25 cellular contexts compared by ENCODE assay signal in genomic region chr7:106116162-106116704, GRCh38. TPM values are rescaled to one million over a fixed set of nuclear protein-coding genes. Genes with fewer than 3 reads are reported as not detected.
DNase-seq lines count a peak whose midpoint lies in the region; ATAC-seq and TF ChIP-seq lines count a peak whose summit lies in the region.
"Had no signal": no experiment of that assay in that cellular context is flagged by ENCODE, and none has a peak within 500 bp of the region (broad histone marks: within the 10 kb centered on the region; RNA-seq: fewer than 3 reads in every experiment).

No MANE protein-coding gene starts in this region.

- no peaks in the 10 kb centered on the region for H3K36me3 Mint-ChIP-seq in activated naive CD8-positive, alpha-beta T cell
- H3K36me3 Mint-ChIP-seq in activated naive CD8-positive, alpha-beta T cell treated with anti-CD3 and anti-CD28 coated beads, Interleukin-2, amount 50 U/mL, for 24 hours (ENCODE audit: low read depth), result no peaks in the 10 kb centered on the region
- no peaks in the 10 kb centered on the region for H3K36me3 Mint-ChIP-seq in memory B cell
- H3K36me3 Mint-ChIP-seq in stimulated activated memory B cell treated with anti-CD40 and anti-IgM and Interleukin-4, amounts not matched to agents 10 μg/mL and 1 μg/mL and 100 μg/mL, for 72 hours, result no peaks in the 10 kb centered on the region

- peaks cover 44% of the 10 kb centered on the region for H3K4me1 Mint-ChIP-seq in activated naive CD8-positive, alpha-beta T cell (ENCODE audit: low read depth)
- peaks cover 45% of the 10 kb centered on the region for H3K4me1 Mint-ChIP-seq in activated naive CD8-positive, alpha-beta T cell treated with anti-CD3 and anti-CD28 coated beads, Interleukin-2, amount 50 U/mL, for 24 hours
- H3K4me1 Mint-ChIP-seq in memory B cell, result peaks cover 39% of the 10 kb centered on the region
- H3K4me1 Mint-ChIP-seq in stimulated activated memory B cell treated with anti-CD40 and anti-IgM and Interleukin-4, amounts not matched to agents 10 μg/mL and 1 μg/mL and 100 μg/mL, for 72 hours, result peaks cover 51% of the 10 kb centered on the region

- TF ChIP-seq RAD21 in SK-N-SH (IDR thresholded peaks at IDR 0.05; ENCODE audit: low read length), result no peak

- intact Hi-C loops in OCI-LY7 (cut with micrococcal nuclease; ENCODE audit: unreplicated experiment), result loop anchor here (10.0 kb wide), 1 partner anchor 1101 kb away; the partner anchor contains the start of gene KMT2E

- WGBS in SK-N-SH (ENCODE audit: low lambda C conversion rate), result 83% methylated on average over 6 of the region's 6 CpGs

- peaks cover 4% of the 10 kb centered on the region for H3F3A ChIP-seq in SK-N-SH (replicated peaks; ENCODE audit: insufficient read depth)

- H3K9me3 Mint-ChIP-seq in activated naive CD8-positive, alpha-beta T cell (ENCODE audit: low read depth), result no peaks in the 10 kb centered on the region
- H3K9me3 Mint-ChIP-seq in activated naive CD8-positive, alpha-beta T cell treated with anti-CD3 and anti-CD28 coated beads, Interleukin-2, amount 50 U/mL, for 24 hours, result no peaks in the 10 kb centered on the region
- no peaks in the 10 kb centered on the region for H3K9me3 Mint-ChIP-seq in memory B cell
- H3K9me3 Mint-ChIP-seq in stimulated activated memory B cell treated with anti-CD40 and anti-IgM and Interleukin-4, amounts not matched to agents 10 μg/mL and 1 μg/mL and 100 μg/mL, for 72 hours, result no peaks in the 10 kb centered on the region
- H3K9me3 Mint-ChIP-seq: activated T-cell treated with anti-CD3 and anti-CD28 coated beads, Interleukin-2, amount 50 U/mL, for 72 hours; central memory CD8-positive, alpha-beta T cell had no signal

- H2AFZ ChIP-seq in OCI-LY7 (ENCODE audit: low read length), result peak overlapping the region; percentile 69
- no peak overlapping the region for H2AFZ ChIP-seq in SK-N-SH (ENCODE audit: low read depth)

- no peaks in the 10 kb centered on the region for H3K27me3 Mint-ChIP-seq in activated naive CD8-positive, alpha-beta T cell
- H3K27me3 Mint-ChIP-seq in activated naive CD8-positive, alpha-beta T cell treated with anti-CD3 and anti-CD28 coated beads, Interleukin-2, amount 50 U/mL, for 24 hours, result no peaks in the 10 kb centered on the region
- H3K27me3 Mint-ChIP-seq in memory B cell, result no peaks in the 10 kb centered on the region
- H3K27me3 Mint-ChIP-seq in stimulated activated memory B cell treated with anti-CD40 and anti-IgM and Interleukin-4, amounts not matched to agents 10 μg/mL and 1 μg/mL and 100 μg/mL, for 72 hours, result no peaks in the 10 kb centered on the region
- H3K27me3 Mint-ChIP-seq: central memory CD8-positive, alpha-beta T cell had no signal

- POLR2A ChIA-PET in OCI-LY7 (lab: Charles Lee), result interaction anchor here (0.6 to 12.7 kb wide), 23 partner anchors 8 to 1110 kb away, joined by 3 to 297 read pairs (median 4); no protein-coding TSS in a partner anchor
- POLR2A ChIA-PET in SK-N-SH (lab: Yijun Ruan, JAX), result no interaction called here

- peak overlapping the region; percentile 83 for H3K27ac ChIP-seq in OCI-LY7 (ENCODE audit: low read depth, low read length, poor library complexity, severe bottlenecking)
- H3K27ac ChIP-seq in WERI-Rb-1, result no peak overlapping the region
- no peak overlapping the region for H3K27ac ChIP-seq in SK-N-SH (ENCODE audit: low read depth in 2 of 2, low read length in 1 of 2)

- H3K9ac ChIP-seq in SK-N-SH, result no peak overlapping the region

- no peaks in the 10 kb centered on the region for H4K20me1 ChIP-seq in OCI-LY7 (ENCODE audit: insufficient read depth, low read length)
- H4K20me1 ChIP-seq in SK-N-SH (ENCODE audit: insufficient read depth), result 0 out of 2 replicates have a peak, but pooled peaks cover under 1% of the 10 kb centered on the region

- no TSS peak for BruUV-seq in OCI-LY7 (replicated peaks; lab: Mats Ljungman, UMichigan)

- H3K79me2 ChIP-seq in OCI-LY7 (ENCODE audit: insufficient read depth, low read depth, low read length), result peaks cover 19% of the 10 kb centered on the region
- peaks cover 7% of the 10 kb centered on the region for H3K79me2 ChIP-seq in SK-N-SH (ENCODE audit: insufficient read depth)

- no peaks in the 10 kb centered on the region for H3K9me2 ChIP-seq in OCI-LY7 (ENCODE audit: insufficient read depth, low read length)
- H3K9me2 ChIP-seq in SK-N-SH, result no peaks in the 10 kb centered on the region

- TF ChIP-seq CTCF in OCI-LY7 (conservative IDR thresholded peaks at IDR 0.05; ENCODE audit: low read length) (no peak), WERI-Rb-1 (IDR thresholded peaks at IDR 0.05; ENCODE audit: low read depth, low read length) (no peak), SK-N-SH (IDR thresholded peaks at IDR 0.05) (no peak)

- H3K4me1 ChIP-seq in OCI-LY7 (ENCODE audit: insufficient read depth, low read length, poor library complexity, severe bottlenecking), result peaks cover 80% of the 10 kb centered on the region
- peaks cover 0 to 6% of the 10 kb centered on the region in 2 experiments; a peak in 2 of 4 replicates for H3K4me1 ChIP-seq in SK-N-SH (ENCODE audit: control insufficient read depth in 1 of 2, insufficient read depth in 2 of 2, low read depth in 1 of 2, low read length in 1 of 2)

- H3K4me3 ChIP-seq in OCI-LY7 (ENCODE audit: low read depth, low read length, poor library complexity, severe bottlenecking) (peak overlapping the region; percentile 28), WERI-Rb-1 (ENCODE audit: low read depth, low read length) (no peak overlapping the region), SK-N-SH (ENCODE audit: low read depth in 2 of 2, low read length in 1 of 2) (no peak overlapping the region)
- H3K4me3 ChIP-seq: lung had no signal

- H3K9me3 ChIP-seq in OCI-LY7 (ENCODE audit: low read length), result no peaks in the 10 kb centered on the region
- no peaks in the 10 kb centered on the region for H3K9me3 ChIP-seq in WERI-Rb-1 (ENCODE audit: severe bottlenecking)
- no peaks in the 10 kb centered on the region for H3K9me3 ChIP-seq in SK-N-SH
- H3K9me3 ChIP-seq: Caco-2 had no signal

- H3K27ac Mint-ChIP-seq in activated naive CD8-positive, alpha-beta T cell, result peak overlapping the region; percentile 59
- H3K27ac Mint-ChIP-seq in activated naive CD8-positive, alpha-beta T cell treated with anti-CD3 and anti-CD28 coated beads, Interleukin-2, amount 50 U/mL, for 24 hours, result no peak overlapping the region
- H3K27ac Mint-ChIP-seq in memory B cell, result peak overlapping the region; percentile 90
- H3K27ac Mint-ChIP-seq in stimulated activated memory B cell treated with anti-CD40 and anti-IgM and Interleukin-4, amounts not matched to agents 10 μg/mL and 1 μg/mL and 100 μg/mL, for 72 hours, result peak overlapping the region; percentile 79
- H3K27ac Mint-ChIP-seq: activated T-cell treated with anti-CD3 and anti-CD28 coated beads, Interleukin-2, amount 50 U/mL, for 72 hours had no signal

- CTCF ChIA-PET in OCI-LY7 (lab: Charles Lee; ENCODE audit: unreplicated experiment) (interaction anchor here (0.6 to 1.7 kb wide), 5 partner anchors 10 to 44 kb away, joined by 3 to 8 read pairs (median 5); no protein-coding TSS in a partner anchor), SK-N-SH (lab: Yijun Ruan, JAX) (interaction anchor here (0.9 to 2.1 kb wide), 6 partner anchors 10 to 74 kb away, joined by 3 to 5 read pairs (median 4); no protein-coding TSS in a partner anchor)

- no peak for TF ChIP-seq EP300 in SK-N-SH (IDR thresholded peaks at IDR 0.05; ENCODE audit: borderline replicate concordance in 1 of 2, low read depth in 1 of 2, low read length in 1 of 2)

- H3K4me3 Mint-ChIP-seq in activated naive CD8-positive, alpha-beta T cell, result no peak overlapping the region
- no peak overlapping the region for H3K4me3 Mint-ChIP-seq in activated naive CD8-positive, alpha-beta T cell treated with anti-CD3 and anti-CD28 coated beads, Interleukin-2, amount 50 U/mL, for 24 hours
- H3K4me3 Mint-ChIP-seq in memory B cell, result peak overlapping the region; percentile 50
- H3K4me3 Mint-ChIP-seq in stimulated activated memory B cell treated with anti-CD40 and anti-IgM and Interleukin-4, amounts not matched to agents 10 μg/mL and 1 μg/mL and 100 μg/mL, for 72 hours, result no peak overlapping the region
- H3K4me3 Mint-ChIP-seq: central memory CD8-positive, alpha-beta T cell had no signal

- peak overlapping the region; percentile 66 for H3K4me2 ChIP-seq in OCI-LY7 (ENCODE audit: low read length)
- H3K4me2 ChIP-seq in SK-N-SH, result no peak overlapping the region

- H3K27me3 ChIP-seq in WERI-Rb-1 (ENCODE audit: insufficient read depth, low read depth, severe bottlenecking) (no peaks in the 10 kb centered on the region), SK-N-SH (ENCODE audit: insufficient read depth) (no peaks in the 10 kb centered on the region)

- no peak for ATAC-seq in activated naive CD8-positive, alpha-beta T cell treated with anti-CD3 and anti-CD28 coated beads, Interleukin-2, amount 50 U/mL, for 24 hours
- ATAC-seq in memory B cell (ENCODE audit: low read depth) (no peak), GM19452 (IDR thresholded peaks at IDR 0.05; ENCODE audit: unreplicated experiment) (no peak)
- ATAC-seq in stimulated activated memory B cell treated with anti-CD40 and anti-IgM and Interleukin-4, amounts not matched to agents 10 μg/mL and 1 μg/mL and 100 μg/mL, for 72 hours, result no peak
- ATAC-seq: activated T-cell treated with anti-CD3 and anti-CD28 coated beads, Interleukin-2, amount 50 U/mL, for 72 hours had no signal

- H3K36me3 ChIP-seq in OCI-LY7 (ENCODE audit: insufficient read depth, low read length) (peaks cover 4% of the 10 kb centered on the region), WERI-Rb-1 (peaks cover 5% of the 10 kb centered on the region), SK-N-SH (replicated peaks in 1 of 2; ENCODE audit: control insufficient read depth in 1 of 2, insufficient read depth in 2 of 2, low read length in 1 of 2) (no peaks in the 10 kb centered on the region)

- no peak for DNase-seq in activated naive CD8-positive, alpha-beta T cell treated with anti-CD3 and anti-CD28 coated beads, Interleukin-2, amount 50 U/mL, for 24 hours
- DNase-seq in OCI-LY7 (ENCODE audit: low spot score), result peak; percentile 66
- DNase-seq in memory B cell (ENCODE audit: low spot score in 2 of 2), result no peak
- DNase-seq in WERI-Rb-1, result no peak
- no peak for DNase-seq in SK-N-SH
- DNase-seq: activated CD4-positive, alpha-beta T cell treated with anti-CD3 and anti-CD28 coated beads for 4 hours; activated naive CD4-positive, alpha-beta T cell treated with anti-CD3 and anti-CD28 coated beads, Interleukin-2, amount 50 U/mL, for 16 hours; activated T-cell treated with anti-CD3 and anti-CD28 coated beads, Interleukin-2, amount 50 U/mL, for 72 hours; AML-193; Caco-2; DND-41; hypothalamus; KBM-7; NCI-H1694; NCI-H2171 treated with DMSO at 0.1 percent for 48 hours; NCI-H526 treated with DMSO at 0.1 percent for 48 hours; occipital lobe; Right ventricle myocardium superior; substantia nigra; SW 1271 had no signal

TF ChIP-seq in SK-N-SH, 30 proteins besides CTCF, POLR2A, EP300 and RAD21 (continues in another document):
- no peak for TF ChIP-seq GABPA (IDR thresholded peaks at IDR 0.05; ENCODE audit: low read depth)
- TF ChIP-seq NRF1 (IDR thresholded peaks at IDR 0.05; ENCODE audit: low read depth, low read length), result no peak
- TF ChIP-seq POLR2AphosphoS5 (IDR thresholded peaks at IDR 0.05; ENCODE audit: low read depth, low read length), result no peak

RNA-seq across cellular contexts. Expression of gene SYPL1, which starts 4.1 kb away (rescaled TPM):
- total RNA-seq in OCI-LY7 (2014; rRNA removed; shearing (Covaris generic)), result 30.4 and 34.1 TPM in 2 replicates
- 112 and 118 TPM in 2 replicates for total RNA-seq in OCI-LY7 (2022)
- 72.4 and 98.7 TPM in 2 replicates for polyA plus RNA-seq in SK-N-SH (2012; rRNA removed)
- polyA plus RNA-seq in SK-N-SH (2012; cell fraction: cytosol; rRNA removed), result 120 and 138 TPM in 2 replicates
- 14.7 and 39.4 TPM in 2 replicates for polyA plus RNA-seq in SK-N-SH (2012; cell fraction: nucleus; rRNA removed)
